In genomic region chr2:148173168-148173567, GRCh38 we compare ENCODE assay signal across 19 cellular contexts.
A peak's percentile ranks its signal among the peaks of the same experiment; 100 is the strongest.
DNase-seq lines count a peak whose midpoint lies in the region; ATAC-seq and TF ChIP-seq lines count a peak whose summit lies in the region.
"Had no signal": no experiment of that assay in that cellular context is flagged by ENCODE, and none has a peak within 500 bp of the region (broad histone marks: within the 10 kb centered on the region; RNA-seq: fewer than 3 reads in every experiment).

No MANE protein-coding gene starts in this region.

- DNase-seq in right cardiac atrium (peak in 2 of 3 donors; percentile 21 to 29), Right ventricle myocardium inferior (ENCODE audit: missing footprints) (no peak), WTC11 (ENCODE audit: low spot score) (no peak), neuronal stem cell (ENCODE audit: low spot score) (no peak), lower leg skin (ENCODE audit: low spot score in 2 of 2) (no peak), NCI-H2196 treated with DMSO at 0.1 percent for 48 hours (lab: John Stamatoyannopoulos, UW; ENCODE audit: unreplicated experiment) (no peak)
- no peak for DNase-seq in activated CD8-positive, alpha-beta T cell treated with anti-CD3 and anti-CD28 coated beads for 36 hours
- DNase-seq: Caco-2; CD4-positive, CD25-positive, alpha-beta regulatory T cell; CD8-positive, alpha-beta T cell; DMS153; DND-41; HFFc6 had no signal

- H3K27ac Mint-ChIP-seq in WTC11, result no peak overlapping the region
- H3K27ac Mint-ChIP-seq in activated CD8-positive, alpha-beta T cell treated with anti-CD3 and anti-CD28 coated beads for 36 hours, result no peak overlapping the region
- H3K27ac Mint-ChIP-seq: B cell; CD4-positive, CD25-positive, alpha-beta regulatory T cell; CD8-positive, alpha-beta T cell; GM23338; HFFc6 had no signal

- no peak overlapping the region for H4K91ac ChIP-seq in neuronal stem cell (ENCODE audit: low read depth, low read length, poor library complexity)

- H3K18ac ChIP-seq in neuronal stem cell (ENCODE audit: low read length), result peak overlapping the region; percentile 41

- no peak overlapping the region for H3K14ac ChIP-seq in neuronal stem cell (ENCODE audit: low read length)

- intact Hi-C loops in right cardiac atrium (cut with DNase I), result no loop called here
- intact Hi-C loops in Right ventricle myocardium inferior (cut with DNase I), result no loop called here
- intact Hi-C loops in lower leg skin (cut with DNase I; ENCODE audit: low total_unique reads), result no loop called here
- intact Hi-C loops in activated CD8-positive, alpha-beta T cell treated with anti-CD3 and anti-CD28 coated beads for 36 hours (cut with micrococcal nuclease), result no loop called here

- H3K4me1 ChIP-seq in right cardiac atrium (ENCODE audit: control insufficient read depth, insufficient read depth, low read length) (no peaks in the 10 kb centered on the region), neuronal stem cell (ENCODE audit: control insufficient read depth in 2 of 2, insufficient read depth in 1 of 2, low read depth in 1 of 2, low read length in 2 of 2) (no peaks in the 10 kb centered on the region)
- H3K4me1 ChIP-seq: BLaER1, Caco-2, HAP-1 had no signal

- no peak overlapping the region for H2BK15ac ChIP-seq in neuronal stem cell (ENCODE audit: low read length)

- H3K36me3 ChIP-seq in neuronal stem cell (replicated peaks in 1 of 2; ENCODE audit: control insufficient read depth in 2 of 2, insufficient read depth in 2 of 2, low read length in 2 of 2), result no peaks in the 10 kb centered on the region
- H3K36me3 ChIP-seq: HAP-1 had no signal

- H3K9ac ChIP-seq in neuronal stem cell (ENCODE audit: low read depth, low read length, poor library complexity), result no peak overlapping the region
- H3K9ac ChIP-seq: BLaER1 had no signal

- no peak overlapping the region for H3K4me3 ChIP-seq in right cardiac atrium (ENCODE audit: low read length)
- H3K4me3 ChIP-seq in neuronal stem cell (ENCODE audit: low read length in 2 of 2), result peak overlapping the region in 1 of 2 donors; percentile 38
- H3K4me3 ChIP-seq in lower leg skin (ENCODE audit: low read depth, poor library complexity, severe bottlenecking), result no peak overlapping the region
- H3K4me3 ChIP-seq: BLaER1, GM23338, HAP-1 had no signal

- H4K8ac ChIP-seq in neuronal stem cell (ENCODE audit: low read depth, low read length), result no peak overlapping the region

- H3K4me2 ChIP-seq in neuronal stem cell (ENCODE audit: insufficient read depth, low read length, poor library complexity, severe bottlenecking), result no peak overlapping the region
- H3K4me2 ChIP-seq: BLaER1, GM23338 had no signal

- no peaks in the 10 kb centered on the region for H3K27me3 Mint-ChIP-seq in WTC11 (ENCODE audit: low read depth)
- no peaks in the 10 kb centered on the region for H3K27me3 Mint-ChIP-seq in activated CD8-positive, alpha-beta T cell treated with anti-CD3 and anti-CD28 coated beads for 36 hours
- H3K27me3 Mint-ChIP-seq: B cell; CD4-positive, CD25-positive, alpha-beta regulatory T cell had no signal

- no peak for TF ChIP-seq CTCF in WTC11 (IDR thresholded peaks at IDR 0.05)
- no peak for TF ChIP-seq CTCF in lower leg skin (IDR thresholded peaks at IDR 0.05)
- no peak for TF ChIP-seq CTCF in activated CD8-positive, alpha-beta T cell treated with anti-CD3 and anti-CD28 coated beads for 36 hours (IDR thresholded peaks at IDR 0.05)

- no peaks in the 10 kb centered on the region for H3K79me1 ChIP-seq in neuronal stem cell (ENCODE audit: low read depth, low read length)

- 98% methylated on average over 12 of the region's 12 CpGs for WGBS in right cardiac atrium
- WGBS in neuronal stem cell (ENCODE audit: extremely low coverage in 2 of 2, insufficient read length in 2 of 2, insufficient replicate concordance in 1 of 2), 2 donors, result no CpG with 5 or more reads among the region's 12 CpGs
- WGBS in lower leg skin, 2 donors, result 97 to 99% methylated on average over 9 to 12 of the region's 12 CpGs

- H2BK120ac ChIP-seq in neuronal stem cell (ENCODE audit: low read depth, low read length), result no peak overlapping the region

- POLR2A ChIA-PET in WTC11 (lab: Charles Lee), result no interaction called here
- POLR2A ChIA-PET in activated CD8-positive, alpha-beta T cell treated with anti-CD3 and anti-CD28 coated beads for 36 hours (lab: Charles Lee), result interaction anchor here (0.7 kb wide), 1 partner anchor 174 kb away, joined by 3 read pairs; no protein-coding TSS in a partner anchor

- H3K4me3 Mint-ChIP-seq in WTC11, result no peak overlapping the region
- no peak overlapping the region for H3K4me3 Mint-ChIP-seq in activated CD8-positive, alpha-beta T cell treated with anti-CD3 and anti-CD28 coated beads for 36 hours
- H3K4me3 Mint-ChIP-seq: B cell; CD4-positive, CD25-positive, alpha-beta regulatory T cell; CD8-positive, alpha-beta T cell; GM23338; HFFc6 had no signal

- H3K23ac ChIP-seq in neuronal stem cell (ENCODE audit: low read depth, low read length, poor library complexity), result peak overlapping the region; percentile 27

- no peak overlapping the region for H3K4ac ChIP-seq in neuronal stem cell (ENCODE audit: low read length)

- CTCF ChIA-PET in WTC11 (lab: Charles Lee), result interaction anchor here (1.0 to 1.4 kb wide), 2 partner anchors 12 to 26 kb away, joined by 3 to 4 read pairs; no protein-coding TSS in a partner anchor
- CTCF ChIA-PET in activated CD8-positive, alpha-beta T cell treated with anti-CD3 and anti-CD28 coated beads for 36 hours (lab: Charles Lee), result interaction anchor here (1.4 kb wide), 1 partner anchor 29 kb away, joined by 3 read pairs; no protein-coding TSS in a partner anchor

- H3K36me3 Mint-ChIP-seq in WTC11, result 0 out of 2 replicates have a peak, but pooled peaks cover 3% of the 10 kb centered on the region
- peaks cover 9% of the 10 kb centered on the region for H3K36me3 Mint-ChIP-seq in activated CD8-positive, alpha-beta T cell treated with anti-CD3 and anti-CD28 coated beads for 36 hours (ENCODE audit: low read depth)

- H3K27me3 ChIP-seq in right cardiac atrium (ENCODE audit: control insufficient read depth, insufficient read depth), result no peaks in the 10 kb centered on the region
- no peaks in the 10 kb centered on the region for H3K27me3 ChIP-seq in neuronal stem cell (ENCODE audit: control insufficient read depth in 3 of 3, insufficient read depth in 3 of 3, low read depth in 1 of 3, low read length in 3 of 3)
- H3K27me3 ChIP-seq: BLaER1 had no signal

- H3K9me3 ChIP-seq in right cardiac atrium (ENCODE audit: control insufficient read depth, low read length) (no peaks in the 10 kb centered on the region), neuronal stem cell (replicated peaks in 1 of 2; ENCODE audit: control insufficient read depth in 2 of 2, insufficient read depth in 1 of 2, low read depth in 1 of 2, low read length in 2 of 2) (peaks cover 0 to 2% of the 10 kb centered on the region in 2 donors)
- H3K9me3 ChIP-seq: Caco-2, HAP-1 had no signal

- no peak for ATAC-seq in right cardiac atrium
- ATAC-seq in Right ventricle myocardium inferior, result no peak
- 0 out of 2 replicates have a peak, but pooled peaks have one; percentile 18 for ATAC-seq in WTC11
- ATAC-seq in activated CD8-positive, alpha-beta T cell treated with anti-CD3 and anti-CD28 coated beads for 36 hours, result no peak
- ATAC-seq: CD8-positive, alpha-beta T cell; GM23338 had no signal

- TF ChIP-seq POLR2A in lower leg skin (IDR thresholded peaks at IDR 0.05), result no peak

- H3K27ac ChIP-seq in right cardiac atrium (ENCODE audit: low read length), result no peak overlapping the region
- H3K27ac ChIP-seq in neuronal stem cell (replicated peaks; ENCODE audit: low read length), result no peak overlapping the region
- H3K27ac ChIP-seq: 22Rv1, BLaER1, C4-2B had no signal

- no peak overlapping the region for H2BK12ac ChIP-seq in neuronal stem cell (ENCODE audit: low read length)

- H2AK5ac ChIP-seq in neuronal stem cell (ENCODE audit: low read depth, low read length), result no peak overlapping the region

- peaks cover 5% of the 10 kb centered on the region; the same call in 1 of the 2 replicates for H3K9me3 Mint-ChIP-seq in WTC11
- no peaks in the 10 kb centered on the region for H3K9me3 Mint-ChIP-seq in activated CD8-positive, alpha-beta T cell treated with anti-CD3 and anti-CD28 coated beads for 36 hours
- H3K9me3 Mint-ChIP-seq: GM23338, HFFc6 had no signal

- no peaks in the 10 kb centered on the region for H3K4me1 Mint-ChIP-seq in WTC11
- no peaks in the 10 kb centered on the region for H3K4me1 Mint-ChIP-seq in activated CD8-positive, alpha-beta T cell treated with anti-CD3 and anti-CD28 coated beads for 36 hours (ENCODE audit: low read depth)
- H3K4me1 Mint-ChIP-seq: B cell, GM23338 had no signal

- H2AFZ ChIP-seq in neuronal stem cell (ENCODE audit: low read length), result no peak overlapping the region
- H2AFZ ChIP-seq: GM23338 had no signal

- H2BK5ac ChIP-seq in neuronal stem cell (ENCODE audit: low read length), result no peak overlapping the region

TF ChIP-seq in WTC11, 78 proteins besides CTCF, POLR2A, EP300 and RAD21 (continues in another document):
- TF ChIP-seq ZNF138 (CRISPR knock-in tag; conservative IDR thresholded peaks at IDR 0.05) (no peak), RORB (CRISPR knock-in tag; IDR thresholded peaks at IDR 0.05) (no peak), ETV6 (CRISPR knock-in tag; IDR thresholded peaks at IDR 0.05) (no peak), ZNF317 (CRISPR knock-in tag; IDR thresholded peaks at IDR 0.05; ENCODE audit: borderline replicate concordance, low read depth) (no peak), CREM (CRISPR knock-in tag; IDR thresholded peaks at IDR 0.05) (no peak), MYBL2 (CRISPR knock-in tag; IDR thresholded peaks at IDR 0.05) (no peak), NR1H2 (CRISPR knock-in tag; IDR thresholded peaks at IDR 0.05) (no peak)
- TF ChIP-seq, protein P1, sequence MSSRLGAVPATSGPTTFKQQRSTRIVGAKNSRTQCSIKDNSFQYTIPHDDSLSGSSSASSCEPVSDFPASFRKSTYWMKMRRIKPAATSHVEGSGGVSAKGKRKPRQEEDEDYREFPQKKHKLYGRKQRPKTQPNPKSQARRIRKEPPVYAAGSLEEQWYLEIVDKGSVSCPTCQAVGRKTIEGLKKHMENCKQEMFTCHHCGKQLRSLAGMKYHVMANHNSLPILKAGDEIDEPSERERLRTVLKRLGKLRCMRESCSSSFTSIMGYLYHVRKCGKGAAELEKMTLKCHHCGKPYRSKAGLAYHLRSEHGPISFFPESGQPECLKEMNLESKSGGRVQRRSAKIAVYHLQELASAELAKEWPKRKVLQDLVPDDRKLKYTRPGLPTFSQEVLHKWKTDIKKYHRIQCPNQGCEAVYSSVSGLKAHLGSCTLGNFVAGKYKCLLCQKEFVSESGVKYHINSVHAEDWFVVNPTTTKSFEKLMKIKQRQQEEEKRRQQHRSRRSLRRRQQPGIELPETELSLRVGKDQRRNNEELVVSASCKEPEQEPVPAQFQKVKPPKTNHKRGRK (CRISPR knock-in tag; IDR thresholded peaks at IDR 0.05; ENCODE audit: borderline replicate concordance), result no peak
- TF ChIP-seq, protein P2, sequence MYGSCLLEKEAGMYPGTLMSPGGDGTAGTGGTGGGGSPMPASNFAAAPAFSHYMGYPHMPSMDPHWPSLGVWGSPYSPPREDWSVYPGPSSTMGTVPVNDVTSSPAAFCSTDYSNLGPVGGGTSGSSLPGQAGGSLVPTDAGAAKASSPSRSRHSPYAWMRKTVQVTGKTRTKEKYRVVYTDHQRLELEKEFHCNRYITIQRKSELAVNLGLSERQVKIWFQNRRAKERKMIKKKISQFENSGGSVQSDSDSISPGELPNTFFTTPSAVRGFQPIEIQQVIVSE (CRISPR knock-in tag; IDR thresholded peaks at IDR 0.05; ENCODE audit: borderline replicate concordance), result no peak

Comparison
In these comparisons a context has a peak if more than half of its experiments do, and no peak if none do; other contexts are left out.
1. DNase-seq: peak in right cardiac atrium (2 of 3); none in Right ventricle myocardium inferior (single experiment), WTC11 (single experiment), neuronal stem cell (single experiment), lower leg skin (0 of 2), NCI-H2196 treated with DMSO at 0.1 percent for 48 hours (single experiment) and activated CD8-positive, alpha-beta T cell treated with anti-CD3 and anti-CD28 coated beads for 36 hours (single experiment).